In the genomic region with DNA sequence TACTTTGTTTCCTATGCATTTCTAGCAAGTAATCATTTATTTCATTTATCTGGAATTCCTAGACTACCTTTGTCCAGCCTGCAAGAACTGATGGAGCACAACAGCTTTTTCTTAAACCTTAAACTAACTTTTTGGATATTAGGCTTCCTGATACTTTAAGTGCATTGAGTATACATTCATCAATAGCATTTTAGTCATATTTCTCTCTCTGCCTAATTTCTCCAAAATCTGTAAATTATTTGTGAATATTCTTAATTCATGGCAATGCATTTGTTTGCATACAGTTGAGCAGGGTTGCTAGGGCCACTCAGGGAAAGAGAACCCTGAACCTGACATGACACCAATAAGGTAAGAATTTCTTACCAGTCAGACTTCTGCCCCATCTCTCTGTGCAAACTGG, we compare ENCODE assay signal across 32 cellular contexts. TPM values are rescaled to one million over a fixed set of nuclear protein-coding genes. Genes with fewer than 3 reads are reported as not detected.
"Had no signal": no experiment of that assay in that cellular context is flagged by ENCODE, and none has a peak within 500 bp of the region (broad histone marks: within the 10 kb centered on the region; RNA-seq: fewer than 3 reads in every experiment).

No MANE protein-coding gene starts in this region.

- H3K9me3 ChIP-seq: neutrophil, ovary, psoas muscle, right lobe of liver, thoracic aorta, thyroid gland, vagina had no signal

- FAIRE-seq: small intestine, urothelium cell line had no signal

- H3K27ac ChIP-seq: neutrophil, ovary, parathyroid adenoma, psoas muscle, right lobe of liver, sigmoid colon, stomach, thoracic aorta, thyroid gland, tibial nerve, upper lobe of left lung, vagina had no signal

- ATAC-seq: naive thymus-derived CD8-positive, alpha-beta T cell; natural killer cell treated with Interleukin-12 subunit alpha and Interleukin-12 subunit beta and Interleukin-15 and Interleukin-18, amount 100 ng/mL, for 72 hours; psoas muscle; right cardiac atrium; right lobe of liver; stimulated activated effector memory CD8-positive, alpha-beta T cell treated with anti-CD3 and anti-CD28 coated beads, Interleukin-12 subunit alpha, Interleukin-12 subunit beta, amount 100 ng/mL, for 72 hours; stimulated activated naive B cell treated with anti-CD40 and anti-IgM and Interleukin-4, amounts not matched to agents 10 μg/mL and 1 μg/mL and 100 μg/mL, for 72 hours had no signal

- H2AFZ ChIP-seq: parathyroid adenoma had no signal

- H3K27ac Mint-ChIP-seq: naive thymus-derived CD8-positive, alpha-beta T cell; natural killer cell treated with Interleukin-12 subunit alpha and Interleukin-12 subunit beta and Interleukin-15 and Interleukin-18, amount 100 ng/mL, for 72 hours; nephron progenitor cell; progenitor cell of endocrine pancreas; stimulated activated effector memory CD8-positive, alpha-beta T cell treated with anti-CD3 and anti-CD28 coated beads, Interleukin-12 subunit alpha, Interleukin-12 subunit beta, amount 100 ng/mL, for 72 hours; stimulated activated naive B cell treated with anti-CD40 and anti-IgM and Interleukin-4, amounts not matched to agents 10 μg/mL and 1 μg/mL and 100 μg/mL, for 72 hours; stimulated activated naive CD8-positive, alpha-beta T cell treated with anti-CD3 and anti-CD28 coated beads, Interleukin-15, Interleukin-2, amounts not matched to agents 100 ng/mL and 50 ng/mL, for 24 hours had no signal

- H3K36me3 ChIP-seq: neutrophil, ovary, right lobe of liver, sigmoid colon, stomach, thoracic aorta, thyroid gland, tibial nerve, upper lobe of left lung, vagina had no signal

- H3K4me1 ChIP-seq: psoas muscle, right lobe of liver, sigmoid colon, stomach, tibial nerve had no signal

- H3K27me3 ChIP-seq: ovary, right lobe of liver, sigmoid colon, stomach, thyroid gland, tibial nerve, upper lobe of left lung, vagina had no signal

- DNase-seq: naive thymus-derived CD8-positive, alpha-beta T cell; nephron progenitor cell; nucleus accumbens; ovary; posterior cingulate gyrus; psoas muscle; right cardiac atrium; right lobe of liver; sigmoid colon; small intestine; stimulated activated CD4-positive, alpha-beta T cell treated with anti-CD3 and anti-CD28 coated beads, Interleukin-15, amount 100 ng/mL, for 24 hours; stimulated activated CD4-positive, alpha-beta T cell treated with anti-CD3 and anti-CD28 coated beads, Interleukin-2, amount 100 ng/mL, for 24 hours; stimulated activated CD4-positive, alpha-beta T cell treated with anti-CD3 and anti-CD28 coated beads, Interleukin-2, amount 100 ng/mL, for 48 hours; stimulated activated CD4-positive, alpha-beta T cell treated with anti-CD3 and anti-CD28 coated beads, Interleukin-4, amount 100 ng/mL, for 24 hours; stimulated activated naive B cell treated with anti-CD40 and anti-IgM and Interleukin-4, amounts not matched to agents 10 μg/mL and 1 μg/mL and 100 μg/mL, for 72 hours; stimulated activated naive CD4-positive, alpha-beta T cell treated with Interleukin-2 at 50 U/mL for 16 hours; stomach; thyroid gland; trophoblast cell; upper lobe of left lung had no signal

- H3K36me3 Mint-ChIP-seq: natural killer cell treated with Interleukin-12 subunit alpha and Interleukin-12 subunit beta and Interleukin-15 and Interleukin-18, amount 100 ng/mL, for 72 hours; stimulated activated effector memory CD8-positive, alpha-beta T cell treated with anti-CD3 and anti-CD28 coated beads, Interleukin-12 subunit alpha, Interleukin-12 subunit beta, amount 100 ng/mL, for 72 hours had no signal

- H3K9ac ChIP-seq: parathyroid adenoma had no signal

- H3K79me2 ChIP-seq: parathyroid adenoma had no signal

- H3K4me3 ChIP-seq: ovary, psoas muscle, right lobe of liver, sigmoid colon, stomach, thoracic aorta, thyroid gland, tibial nerve, upper lobe of left lung, vagina had no signal

- H3K9me3 Mint-ChIP-seq: stimulated activated effector memory CD8-positive, alpha-beta T cell treated with anti-CD3 and anti-CD28 coated beads, Interleukin-12 subunit alpha, Interleukin-12 subunit beta, amount 100 ng/mL, for 72 hours had no signal

RNA-seq across cellular contexts. Expression of a gene that starts 29.1 kb away (rescaled TPM):
- total RNA-seq: naive thymus-derived CD8-positive, alpha-beta T cell; natural killer cell treated with Interleukin-12 subunit alpha and Interleukin-12 subunit beta and Interleukin-15 and Interleukin-18, amount 100 ng/mL, for 72 hours; osteoblast; renal cortical epithelial cell had no signal
- polyA plus RNA-seq: naive thymus-derived CD8-positive, alpha-beta T cell had no signal
